Comparison of ENCODE assay signal across 1 cellular context in the genomic region with DNA sequence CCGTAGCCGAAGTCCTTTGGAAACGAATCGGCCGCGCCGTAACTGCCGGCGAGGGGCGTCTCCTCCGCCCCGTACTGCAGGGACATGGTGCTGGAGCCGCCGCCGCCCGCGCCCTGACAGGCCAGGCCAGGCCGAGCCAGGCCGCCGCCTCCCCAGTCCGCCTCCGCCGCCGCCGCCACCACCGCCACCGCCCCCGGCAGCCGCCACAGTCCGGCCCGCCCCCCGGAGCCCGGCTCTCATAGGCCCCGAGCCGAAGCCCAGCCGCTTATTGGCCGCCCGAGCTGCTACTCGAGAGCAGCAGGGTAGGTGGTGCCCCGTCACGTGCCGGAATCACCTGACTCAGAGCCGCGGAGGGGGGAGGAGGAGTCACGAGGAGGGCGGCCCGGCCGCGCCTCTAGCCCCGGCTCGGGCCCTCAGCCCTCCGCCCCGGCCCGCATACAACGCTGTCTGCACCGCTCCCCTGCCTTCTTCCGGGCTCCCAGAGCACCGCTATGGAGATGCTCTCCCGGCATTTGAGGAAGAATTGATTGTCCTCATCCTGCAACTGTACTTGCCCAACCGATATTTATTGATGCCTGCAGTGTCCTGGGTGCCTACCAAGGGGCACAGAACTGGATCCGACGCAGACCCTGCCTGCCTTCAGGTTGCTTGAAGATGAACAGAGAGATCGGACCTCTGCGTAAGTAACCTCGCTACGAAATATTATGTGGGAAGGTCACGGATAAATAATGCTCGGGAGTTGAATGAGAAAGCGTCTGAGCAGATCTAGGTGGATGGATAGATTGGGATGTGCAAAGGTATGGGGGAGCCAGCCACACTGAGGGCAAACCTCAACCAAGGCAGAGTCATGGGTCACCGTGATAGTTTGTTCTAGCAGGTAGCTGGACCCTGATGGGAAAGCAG.
TF ChIP-seq lines count a peak whose summit lies in the region.

A gene with protein sequence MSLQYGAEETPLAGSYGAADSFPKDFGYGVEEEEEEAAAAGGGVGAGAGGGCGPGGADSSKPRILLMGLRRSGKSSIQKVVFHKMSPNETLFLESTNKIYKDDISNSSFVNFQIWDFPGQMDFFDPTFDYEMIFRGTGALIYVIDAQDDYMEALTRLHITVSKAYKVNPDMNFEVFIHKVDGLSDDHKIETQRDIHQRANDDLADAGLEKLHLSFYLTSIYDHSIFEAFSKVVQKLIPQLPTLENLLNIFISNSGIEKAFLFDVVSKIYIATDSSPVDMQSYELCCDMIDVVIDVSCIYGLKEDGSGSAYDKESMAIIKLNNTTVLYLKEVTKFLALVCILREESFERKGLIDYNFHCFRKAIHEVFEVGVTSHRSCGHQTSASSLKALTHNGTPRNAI (minus strand): TSS at position 212 of the 903 bp plus-strand sequence. CDS start 126 bp downstream, at position 86.

TF ChIP-seq in HepG2, 621 proteins besides CTCF, POLR2A, EP300 and RAD21 (continued from another document and continues in another):
- TF ChIP-seq, protein P1, sequence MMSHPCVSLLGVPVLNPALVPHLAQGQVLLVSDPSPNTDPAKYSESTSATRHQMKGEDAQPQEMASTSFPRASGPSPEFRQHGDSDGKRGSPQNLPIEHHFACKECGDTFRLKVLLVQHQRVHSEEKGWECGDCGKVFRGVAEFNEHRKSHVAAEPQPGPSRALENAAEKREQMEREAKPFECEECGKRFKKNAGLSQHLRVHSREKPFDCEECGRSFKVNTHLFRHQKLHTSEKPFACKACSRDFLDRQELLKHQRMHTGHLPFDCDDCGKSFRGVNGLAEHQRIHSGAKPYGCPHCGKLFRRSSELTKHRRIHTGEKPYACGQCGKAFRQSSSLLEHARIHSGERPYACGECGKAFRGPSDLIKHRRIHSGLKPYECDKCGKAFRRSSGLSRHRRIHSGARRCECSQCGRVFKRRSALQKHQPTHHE (CRISPR knock-in tag; IDR thresholded peaks at IDR 0.05; ENCODE audit: borderline replicate concordance): no peak
- TF ChIP-seq HNF4G (IDR thresholded peaks at IDR 0.05; ENCODE audit: borderline replicate concordance, low read depth, low read length) (no peak), HNF4G (CRISPR knock-in tag; IDR thresholded peaks at IDR 0.05; ENCODE audit: borderline replicate concordance, low read depth) (no peak), ELF3 (CRISPR knock-in tag; IDR thresholded peaks at IDR 0.05) (no peak), ZNF75D (CRISPR knock-in tag; IDR thresholded peaks at IDR 0.05; ENCODE audit: borderline replicate concordance) (no peak), POLR2G (IDR thresholded peaks at IDR 0.05; ENCODE audit: low read depth, low read length) (peak; percentile 70), ZNF619 (CRISPR knock-in tag; IDR thresholded peaks at IDR 0.05) (no peak), GATAD2A (CRISPR knock-in tag; IDR thresholded peaks at IDR 0.05) (peak; percentile 39; the same call in 1 of the 2 replicates), ZNF713 (CRISPR knock-in tag; IDR thresholded peaks at IDR 0.05) (no peak), SALL1 (CRISPR knock-in tag; IDR thresholded peaks at IDR 0.05) (no peak; the same call in none of the 2 replicates), GTF2F1 (IDR thresholded peaks at IDR 0.05; ENCODE audit: low read length) (no peak), ERF (CRISPR knock-in tag; IDR thresholded peaks at IDR 0.05) (peak; percentile 41), SIX1 (CRISPR knock-in tag; IDR thresholded peaks at IDR 0.05; ENCODE audit: borderline replicate concordance) (no peak), NR1H2 (CRISPR knock-in tag; IDR thresholded peaks at IDR 0.05; ENCODE audit: borderline replicate concordance, low read depth) (no peak), ATF1 (CRISPR knock-in tag; IDR thresholded peaks at IDR 0.05) (no peak), HNRNPL (IDR thresholded peaks at IDR 0.05; ENCODE audit: low read depth, low read length) (no peak), ZSCAN31 (CRISPR knock-in tag; IDR thresholded peaks at IDR 0.05; ENCODE audit: low read depth) (peak; percentile 28; the same call in 1 of the 2 replicates), MIER2 (CRISPR knock-in tag; IDR thresholded peaks at IDR 0.05) (no peak), ZMYM3 (CRISPR knock-in tag; IDR thresholded peaks at IDR 0.05) (no peak)
- TF ChIP-seq, protein P2, sequence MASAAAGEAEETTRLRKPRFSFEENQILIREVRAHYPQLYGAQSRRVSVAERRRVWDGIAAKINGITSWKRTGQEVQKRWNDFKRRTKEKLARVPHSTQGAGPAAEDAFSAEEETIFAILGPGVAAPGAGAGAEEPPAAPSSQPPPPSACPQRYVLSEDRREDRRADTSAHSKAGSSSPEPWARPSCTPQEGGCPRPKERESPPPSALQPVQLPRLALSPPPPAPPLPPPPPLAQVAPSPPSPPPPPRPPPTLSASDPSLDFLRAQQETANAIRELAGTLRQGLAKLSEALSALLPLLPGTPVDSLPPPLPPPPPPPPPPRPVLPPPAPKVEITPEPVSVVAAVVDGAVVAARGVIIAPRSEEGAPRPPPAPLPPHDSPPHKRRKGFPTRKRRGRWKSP (CRISPR knock-in tag; IDR thresholded peaks at IDR 0.05): 0 out of 2 replicates have a peak, but pooled peaks have one; percentile 33
- TF ChIP-seq, protein P3, sequence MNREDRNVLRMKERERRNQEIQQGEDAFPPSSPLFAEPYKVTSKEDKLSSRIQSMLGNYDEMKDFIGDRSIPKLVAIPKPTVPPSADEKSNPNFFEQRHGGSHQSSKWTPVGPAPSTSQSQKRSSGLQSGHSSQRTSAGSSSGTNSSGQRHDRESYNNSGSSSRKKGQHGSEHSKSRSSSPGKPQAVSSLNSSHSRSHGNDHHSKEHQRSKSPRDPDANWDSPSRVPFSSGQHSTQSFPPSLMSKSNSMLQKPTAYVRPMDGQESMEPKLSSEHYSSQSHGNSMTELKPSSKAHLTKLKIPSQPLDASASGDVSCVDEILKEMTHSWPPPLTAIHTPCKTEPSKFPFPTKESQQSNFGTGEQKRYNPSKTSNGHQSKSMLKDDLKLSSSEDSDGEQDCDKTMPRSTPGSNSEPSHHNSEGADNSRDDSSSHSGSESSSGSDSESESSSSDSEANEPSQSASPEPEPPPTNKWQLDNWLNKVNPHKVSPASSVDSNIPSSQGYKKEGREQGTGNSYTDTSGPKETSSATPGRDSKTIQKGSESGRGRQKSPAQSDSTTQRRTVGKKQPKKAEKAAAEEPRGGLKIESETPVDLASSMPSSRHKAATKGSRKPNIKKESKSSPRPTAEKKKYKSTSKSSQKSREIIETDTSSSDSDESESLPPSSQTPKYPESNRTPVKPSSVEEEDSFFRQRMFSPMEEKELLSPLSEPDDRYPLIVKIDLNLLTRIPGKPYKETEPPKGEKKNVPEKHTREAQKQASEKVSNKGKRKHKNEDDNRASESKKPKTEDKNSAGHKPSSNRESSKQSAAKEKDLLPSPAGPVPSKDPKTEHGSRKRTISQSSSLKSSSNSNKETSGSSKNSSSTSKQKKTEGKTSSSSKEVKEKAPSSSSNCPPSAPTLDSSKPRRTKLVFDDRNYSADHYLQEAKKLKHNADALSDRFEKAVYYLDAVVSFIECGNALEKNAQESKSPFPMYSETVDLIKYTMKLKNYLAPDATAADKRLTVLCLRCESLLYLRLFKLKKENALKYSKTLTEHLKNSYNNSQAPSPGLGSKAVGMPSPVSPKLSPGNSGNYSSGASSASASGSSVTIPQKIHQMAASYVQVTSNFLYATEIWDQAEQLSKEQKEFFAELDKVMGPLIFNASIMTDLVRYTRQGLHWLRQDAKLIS (CRISPR knock-in tag; IDR thresholded peaks at IDR 0.05): 0 out of 2 replicates have a peak, but pooled peaks have one; percentile 56
- TF ChIP-seq, protein P4, sequence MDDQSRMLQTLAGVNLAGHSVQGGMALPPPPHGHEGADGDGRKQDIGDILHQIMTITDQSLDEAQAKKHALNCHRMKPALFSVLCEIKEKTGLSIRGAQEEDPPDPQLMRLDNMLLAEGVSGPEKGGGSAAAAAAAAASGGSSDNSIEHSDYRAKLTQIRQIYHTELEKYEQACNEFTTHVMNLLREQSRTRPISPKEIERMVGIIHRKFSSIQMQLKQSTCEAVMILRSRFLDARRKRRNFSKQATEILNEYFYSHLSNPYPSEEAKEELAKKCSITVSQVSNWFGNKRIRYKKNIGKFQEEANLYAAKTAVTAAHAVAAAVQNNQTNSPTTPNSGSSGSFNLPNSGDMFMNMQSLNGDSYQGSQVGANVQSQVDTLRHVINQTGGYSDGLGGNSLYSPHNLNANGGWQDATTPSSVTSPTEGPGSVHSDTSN (CRISPR knock-in tag; IDR thresholded peaks at IDR 0.05; ENCODE audit: borderline replicate concordance): no peak
- TF ChIP-seq, protein P5, sequence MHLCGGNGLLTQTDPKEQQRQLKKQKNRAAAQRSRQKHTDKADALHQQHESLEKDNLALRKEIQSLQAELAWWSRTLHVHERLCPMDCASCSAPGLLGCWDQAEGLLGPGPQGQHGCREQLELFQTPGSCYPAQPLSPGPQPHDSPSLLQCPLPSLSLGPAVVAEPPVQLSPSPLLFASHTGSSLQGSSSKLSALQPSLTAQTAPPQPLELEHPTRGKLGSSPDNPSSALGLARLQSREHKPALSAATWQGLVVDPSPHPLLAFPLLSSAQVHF (CRISPR knock-in tag; IDR thresholded peaks at IDR 0.05): no peak
- TF ChIP-seq, protein P6, sequence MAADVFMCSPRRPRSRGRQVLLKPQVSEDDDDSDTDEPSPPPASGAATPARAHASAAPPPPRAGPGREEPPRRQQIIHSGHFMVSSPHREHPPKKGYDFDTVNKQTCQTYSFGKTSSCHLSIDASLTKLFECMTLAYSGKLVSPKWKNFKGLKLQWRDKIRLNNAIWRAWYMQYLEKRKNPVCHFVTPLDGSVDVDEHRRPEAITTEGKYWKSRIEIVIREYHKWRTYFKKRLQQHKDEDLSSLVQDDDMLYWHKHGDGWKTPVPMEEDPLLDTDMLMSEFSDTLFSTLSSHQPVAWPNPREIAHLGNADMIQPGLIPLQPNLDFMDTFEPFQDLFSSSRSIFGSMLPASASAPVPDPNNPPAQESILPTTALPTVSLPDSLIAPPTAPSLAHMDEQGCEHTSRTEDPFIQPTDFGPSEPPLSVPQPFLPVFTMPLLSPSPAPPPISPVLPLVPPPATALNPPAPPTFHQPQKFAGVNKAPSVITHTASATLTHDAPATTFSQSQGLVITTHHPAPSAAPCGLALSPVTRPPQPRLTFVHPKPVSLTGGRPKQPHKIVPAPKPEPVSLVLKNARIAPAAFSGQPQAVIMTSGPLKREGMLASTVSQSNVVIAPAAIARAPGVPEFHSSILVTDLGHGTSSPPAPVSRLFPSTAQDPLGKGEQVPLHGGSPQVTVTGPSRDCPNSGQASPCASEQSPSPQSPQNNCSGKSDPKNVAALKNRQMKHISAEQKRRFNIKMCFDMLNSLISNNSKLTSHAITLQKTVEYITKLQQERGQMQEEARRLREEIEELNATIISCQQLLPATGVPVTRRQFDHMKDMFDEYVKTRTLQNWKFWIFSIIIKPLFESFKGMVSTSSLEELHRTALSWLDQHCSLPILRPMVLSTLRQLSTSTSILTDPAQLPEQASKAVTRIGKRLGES (CRISPR knock-in tag; IDR thresholded peaks at IDR 0.05; ENCODE audit: borderline replicate concordance): no peak
- TF ChIP-seq, protein P7, sequence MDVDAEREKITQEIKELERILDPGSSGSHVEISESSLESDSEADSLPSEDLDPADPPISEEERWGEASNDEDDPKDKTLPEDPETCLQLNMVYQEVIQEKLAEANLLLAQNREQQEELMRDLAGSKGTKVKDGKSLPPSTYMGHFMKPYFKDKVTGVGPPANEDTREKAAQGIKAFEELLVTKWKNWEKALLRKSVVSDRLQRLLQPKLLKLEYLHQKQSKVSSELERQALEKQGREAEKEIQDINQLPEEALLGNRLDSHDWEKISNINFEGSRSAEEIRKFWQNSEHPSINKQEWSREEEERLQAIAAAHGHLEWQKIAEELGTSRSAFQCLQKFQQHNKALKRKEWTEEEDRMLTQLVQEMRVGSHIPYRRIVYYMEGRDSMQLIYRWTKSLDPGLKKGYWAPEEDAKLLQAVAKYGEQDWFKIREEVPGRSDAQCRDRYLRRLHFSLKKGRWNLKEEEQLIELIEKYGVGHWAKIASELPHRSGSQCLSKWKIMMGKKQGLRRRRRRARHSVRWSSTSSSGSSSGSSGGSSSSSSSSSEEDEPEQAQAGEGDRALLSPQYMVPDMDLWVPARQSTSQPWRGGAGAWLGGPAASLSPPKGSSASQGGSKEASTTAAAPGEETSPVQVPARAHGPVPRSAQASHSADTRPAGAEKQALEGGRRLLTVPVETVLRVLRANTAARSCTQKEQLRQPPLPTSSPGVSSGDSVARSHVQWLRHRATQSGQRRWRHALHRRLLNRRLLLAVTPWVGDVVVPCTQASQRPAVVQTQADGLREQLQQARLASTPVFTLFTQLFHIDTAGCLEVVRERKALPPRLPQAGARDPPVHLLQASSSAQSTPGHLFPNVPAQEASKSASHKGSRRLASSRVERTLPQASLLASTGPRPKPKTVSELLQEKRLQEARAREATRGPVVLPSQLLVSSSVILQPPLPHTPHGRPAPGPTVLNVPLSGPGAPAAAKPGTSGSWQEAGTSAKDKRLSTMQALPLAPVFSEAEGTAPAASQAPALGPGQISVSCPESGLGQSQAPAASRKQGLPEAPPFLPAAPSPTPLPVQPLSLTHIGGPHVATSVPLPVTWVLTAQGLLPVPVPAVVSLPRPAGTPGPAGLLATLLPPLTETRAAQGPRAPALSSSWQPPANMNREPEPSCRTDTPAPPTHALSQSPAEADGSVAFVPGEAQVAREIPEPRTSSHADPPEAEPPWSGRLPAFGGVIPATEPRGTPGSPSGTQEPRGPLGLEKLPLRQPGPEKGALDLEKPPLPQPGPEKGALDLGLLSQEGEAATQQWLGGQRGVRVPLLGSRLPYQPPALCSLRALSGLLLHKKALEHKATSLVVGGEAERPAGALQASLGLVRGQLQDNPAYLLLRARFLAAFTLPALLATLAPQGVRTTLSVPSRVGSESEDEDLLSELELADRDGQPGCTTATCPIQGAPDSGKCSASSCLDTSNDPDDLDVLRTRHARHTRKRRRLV (CRISPR knock-in tag; IDR thresholded peaks at IDR 0.05): 0 out of 2 replicates have a peak, but pooled peaks have one; percentile 30
- TF ChIP-seq, protein P8, sequence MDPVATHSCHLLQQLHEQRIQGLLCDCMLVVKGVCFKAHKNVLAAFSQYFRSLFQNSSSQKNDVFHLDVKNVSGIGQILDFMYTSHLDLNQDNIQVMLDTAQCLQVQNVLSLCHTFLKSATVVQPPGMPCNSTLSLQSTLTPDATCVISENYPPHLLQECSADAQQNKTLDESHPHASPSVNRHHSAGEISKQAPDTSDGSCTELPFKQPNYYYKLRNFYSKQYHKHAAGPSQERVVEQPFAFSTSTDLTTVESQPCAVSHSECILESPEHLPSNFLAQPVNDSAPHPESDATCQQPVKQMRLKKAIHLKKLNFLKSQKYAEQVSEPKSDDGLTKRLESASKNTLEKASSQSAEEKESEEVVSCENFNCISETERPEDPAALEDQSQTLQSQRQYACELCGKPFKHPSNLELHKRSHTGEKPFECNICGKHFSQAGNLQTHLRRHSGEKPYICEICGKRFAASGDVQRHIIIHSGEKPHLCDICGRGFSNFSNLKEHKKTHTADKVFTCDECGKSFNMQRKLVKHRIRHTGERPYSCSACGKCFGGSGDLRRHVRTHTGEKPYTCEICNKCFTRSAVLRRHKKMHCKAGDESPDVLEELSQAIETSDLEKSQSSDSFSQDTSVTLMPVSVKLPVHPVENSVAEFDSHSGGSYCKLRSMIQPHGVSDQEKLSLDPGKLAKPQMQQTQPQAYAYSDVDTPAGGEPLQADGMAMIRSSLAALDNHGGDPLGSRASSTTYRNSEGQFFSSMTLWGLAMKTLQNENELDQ (CRISPR knock-in tag; IDR thresholded peaks at IDR 0.05; ENCODE audit: borderline replicate concordance): no peak
